20 cellular contexts compared by ENCODE assay signal in the genomic region with DNA sequence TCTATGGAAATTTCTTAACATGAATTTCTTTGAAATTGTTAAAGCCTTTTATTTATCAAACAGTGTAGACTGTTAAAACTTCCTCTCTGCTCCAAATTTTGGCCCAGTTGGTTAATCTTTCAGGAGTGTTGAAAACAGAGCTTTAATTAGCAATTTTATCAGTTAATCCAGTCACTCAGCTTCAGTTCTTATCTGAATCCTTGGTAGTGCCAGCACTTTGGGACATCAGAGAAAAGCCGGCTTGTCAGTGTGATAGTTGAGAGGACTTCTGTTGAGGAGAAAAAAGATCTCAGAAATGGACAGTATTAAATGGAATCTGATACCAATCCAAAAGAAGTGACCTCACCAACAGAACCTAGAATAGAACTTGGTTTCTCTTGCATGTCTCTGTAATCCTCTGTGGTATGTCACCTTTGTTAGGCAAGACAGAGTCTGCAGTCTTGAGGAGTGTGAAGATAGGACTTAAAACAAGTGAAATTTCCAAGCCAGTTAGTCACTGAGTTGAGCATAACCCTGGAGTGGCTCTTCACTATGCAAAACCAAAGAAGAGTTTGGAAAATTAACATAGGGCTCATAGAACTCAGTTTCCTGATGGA.
DNase-seq lines count a peak whose midpoint lies in the region; ATAC-seq and TF ChIP-seq lines count a peak whose summit lies in the region.
"Had no signal": no experiment of that assay in that cellular context is flagged by ENCODE, and none has a peak within 500 bp of the region (broad histone marks: within the 10 kb centered on the region; RNA-seq: fewer than 3 reads in every experiment).

No MANE protein-coding gene starts in this region.

- DNase-seq in AG20443 (ENCODE audit: low spot score), result peak; percentile 45
- peak; percentile 55 for DNase-seq in NT2/D1 (ENCODE audit: low read depth, low spot score)
- DNase-seq in fibroblast of gingiva (ENCODE audit: low read depth), result peak; percentile 23
- peak; percentile 82 for DNase-seq in myocyte (ENCODE audit: low read depth)
- no peak for DNase-seq in NCI-H748 treated with DMSO at 0.1 percent for 48 hours (lab: John Stamatoyannopoulos, UW)
- DNase-seq in activated CD4-positive, alpha-beta T cell treated with anti-CD3 and anti-CD28 coated beads, Interleukin-2, amount 10 ng/mL, durations not matched to agents 7 days and 5 days, result no peak
- no peak for DNase-seq in foreskin keratinocyte
- no peak for DNase-seq in nephron progenitor cell
- DNase-seq: activated CD4-positive, alpha-beta memory T cell treated with anti-CD3 and anti-CD28 coated beads for 36 hours; activated T-cell treated with anti-CD3 and anti-CD28 coated beads, Interleukin-2, amount 50 U/mL, for 48 hours; caudate nucleus; effector memory CD4-positive, alpha-beta T cell; GF-D8; lower lobe of right lung; NCI-H1930; NCI-H446 treated with DMSO at 0.1 percent for 48 hours; uterus had no signal

- CTCF ChIA-PET in activated CD4-positive, alpha-beta T cell treated with anti-CD3 and anti-CD28 coated beads, Interleukin-2, amount 10 ng/mL, durations not matched to agents 7 days and 5 days (lab: Charles Lee), result no interaction called here

- H3K4me3 ChIP-seq in NT2/D1 (ENCODE audit: insufficient read length, low read depth), result no peak overlapping the region
- H3K4me3 ChIP-seq: lower lobe of right lung, SJSA1, uterus had no signal

- POLR2A ChIA-PET in activated CD4-positive, alpha-beta T cell treated with anti-CD3 and anti-CD28 coated beads, Interleukin-2, amount 10 ng/mL, durations not matched to agents 7 days and 5 days (lab: Charles Lee), result no interaction called here

- no peaks in the 10 kb centered on the region for H3K27me3 Mint-ChIP-seq in activated CD4-positive, alpha-beta T cell treated with anti-CD3 and anti-CD28 coated beads, Interleukin-2, amount 10 ng/mL, durations not matched to agents 7 days and 5 days
- H3K27me3 Mint-ChIP-seq in nephron progenitor cell (ENCODE audit: low read depth, poor library complexity), result no peaks in the 10 kb centered on the region
- H3K27me3 Mint-ChIP-seq: activated CD4-positive, alpha-beta memory T cell treated with anti-CD3 and anti-CD28 coated beads for 36 hours; natural killer cell treated with Interleukin-12 subunit alpha and Interleukin-12 subunit beta and Interleukin-15 and Interleukin-18, amount 100 ng/mL, for 72 hours had no signal

- H3K4me1 Mint-ChIP-seq in activated CD4-positive, alpha-beta T cell treated with anti-CD3 and anti-CD28 coated beads, Interleukin-2, amount 10 ng/mL, durations not matched to agents 7 days and 5 days, result no peaks in the 10 kb centered on the region
- H3K4me1 Mint-ChIP-seq in nephron progenitor cell, result no peaks in the 10 kb centered on the region

- no peaks in the 10 kb centered on the region for H3K36me3 Mint-ChIP-seq in activated CD4-positive, alpha-beta T cell treated with anti-CD3 and anti-CD28 coated beads, Interleukin-2, amount 10 ng/mL, durations not matched to agents 7 days and 5 days (ENCODE audit: low read depth)
- no peaks in the 10 kb centered on the region for H3K36me3 Mint-ChIP-seq in nephron progenitor cell (ENCODE audit: low read depth)
- H3K36me3 Mint-ChIP-seq: activated CD4-positive, alpha-beta memory T cell treated with anti-CD3 and anti-CD28 coated beads for 36 hours; activated naive CD4-positive, alpha-beta T cell treated with anti-CD3 and anti-CD28 coated beads, Interleukin-2, amount 50 U/mL, for 72 hours; natural killer cell treated with Interleukin-12 subunit alpha and Interleukin-12 subunit beta and Interleukin-15 and Interleukin-18, amount 100 ng/mL, for 72 hours had no signal

- no peaks in the 10 kb centered on the region for H3K36me3 ChIP-seq in NT2/D1 (ENCODE audit: insufficient read depth, insufficient read length, low read length)
- H3K36me3 ChIP-seq: lower lobe of right lung, SJSA1, uterus had no signal

- no peak overlapping the region for H3K9ac ChIP-seq in NT2/D1 (ENCODE audit: insufficient read length, low read depth)

- H3K27ac Mint-ChIP-seq in activated CD4-positive, alpha-beta T cell treated with anti-CD3 and anti-CD28 coated beads, Interleukin-2, amount 10 ng/mL, durations not matched to agents 7 days and 5 days, result no peak overlapping the region
- no peak overlapping the region for H3K27ac Mint-ChIP-seq in nephron progenitor cell
- H3K27ac Mint-ChIP-seq: activated CD4-positive, alpha-beta memory T cell treated with anti-CD3 and anti-CD28 coated beads for 36 hours; activated naive CD4-positive, alpha-beta T cell treated with anti-CD3 and anti-CD28 coated beads, Interleukin-2, amount 50 U/mL, for 72 hours; natural killer cell treated with Interleukin-12 subunit alpha and Interleukin-12 subunit beta and Interleukin-15 and Interleukin-18, amount 100 ng/mL, for 72 hours had no signal

- H3K4me1 ChIP-seq in NT2/D1 (ENCODE audit: insufficient read depth, insufficient read length) (no peaks in the 10 kb centered on the region), foreskin keratinocyte (no peaks in the 10 kb centered on the region)
- H3K4me1 ChIP-seq: lower lobe of right lung, SJSA1, uterus had no signal

- no peak for TF ChIP-seq CTCF in foreskin keratinocyte (conservative IDR thresholded peaks at IDR 0.05)
- no peak for TF ChIP-seq CTCF in nephron progenitor cell (IDR thresholded peaks at IDR 0.05)

- H3K4me3 Mint-ChIP-seq in activated CD4-positive, alpha-beta T cell treated with anti-CD3 and anti-CD28 coated beads, Interleukin-2, amount 10 ng/mL, durations not matched to agents 7 days and 5 days, result no peak overlapping the region
- H3K4me3 Mint-ChIP-seq in nephron progenitor cell, result no peak overlapping the region
- H3K4me3 Mint-ChIP-seq: activated CD4-positive, alpha-beta memory T cell treated with anti-CD3 and anti-CD28 coated beads for 36 hours; natural killer cell treated with Interleukin-12 subunit alpha and Interleukin-12 subunit beta and Interleukin-15 and Interleukin-18, amount 100 ng/mL, for 72 hours had no signal

- no peak for ATAC-seq in foreskin keratinocyte
- ATAC-seq: activated naive CD4-positive, alpha-beta T cell treated with anti-CD3 and anti-CD28 coated beads, Interleukin-2, amount 50 U/mL, for 72 hours; lower lobe of right lung; natural killer cell treated with Interleukin-12 subunit alpha and Interleukin-12 subunit beta and Interleukin-15 and Interleukin-18, amount 100 ng/mL, for 72 hours had no signal

- H3K27ac ChIP-seq in foreskin keratinocyte, result no peak overlapping the region
- H3K27ac ChIP-seq: lower lobe of right lung, SJSA1, uterus had no signal

- no peaks in the 10 kb centered on the region for H3K9me3 Mint-ChIP-seq in activated CD4-positive, alpha-beta T cell treated with anti-CD3 and anti-CD28 coated beads, Interleukin-2, amount 10 ng/mL, durations not matched to agents 7 days and 5 days
- no peaks in the 10 kb centered on the region for H3K9me3 Mint-ChIP-seq in nephron progenitor cell
- H3K9me3 Mint-ChIP-seq: activated CD4-positive, alpha-beta memory T cell treated with anti-CD3 and anti-CD28 coated beads for 36 hours had no signal

- H3K9me3 ChIP-seq in NT2/D1 (ENCODE audit: insufficient read depth, low read length), result no peaks in the 10 kb centered on the region
- H3K9me3 ChIP-seq: lower lobe of right lung, SJSA1, uterus had no signal

- H3K27me3 ChIP-seq in NT2/D1 (ENCODE audit: insufficient read depth, insufficient read length) (no peaks in the 10 kb centered on the region), foreskin keratinocyte (no peaks in the 10 kb centered on the region)
- H3K27me3 ChIP-seq: SJSA1, uterus had no signal

Comparison
In these comparisons a context has a peak if more than half of its experiments do, and no peak if none do; other contexts are left out.
1. DNase-seq: peak in AG20443 (single experiment), NT2/D1 (single experiment), fibroblast of gingiva (single experiment) and myocyte (single experiment); none in NCI-H748 treated with DMSO at 0.1 percent for 48 hours (single experiment), activated CD4-positive, alpha-beta T cell treated with anti-CD3 and anti-CD28 coated beads, Interleukin-2, amount 10 ng/mL, durations not matched to agents 7 days and 5 days (single experiment), foreskin keratinocyte (0 of 2) and nephron progenitor cell (single experiment).